17 cellular contexts compared by ENCODE assay signal in genomic region chr14:103556976-103557758, GRCh38. TPM values are rescaled to one million over a fixed set of nuclear protein-coding genes. Genes with fewer than 3 reads are reported as not detected.
A peak's percentile ranks its signal among the peaks of the same experiment; 100 is the strongest.
DNase-seq lines count a peak whose midpoint lies in the region; ATAC-seq, FAIRE-seq and TF ChIP-seq lines count a peak whose summit lies in the region.
"Had no signal": no experiment of that assay in that cellular context is flagged by ENCODE, and none has a peak within 500 bp of the region (broad histone marks: within the 10 kb centered on the region; RNA-seq: fewer than 3 reads in every experiment).

No MANE protein-coding gene starts in this region.

- H2AK5ac ChIP-seq in neuronal stem cell (ENCODE audit: low read depth, low read length): no peak overlapping the region

- H4K8ac ChIP-seq in neuronal stem cell (ENCODE audit: low read depth, low read length): no peak overlapping the region

- H3K18ac ChIP-seq in neuronal stem cell (ENCODE audit: low read length): no peak overlapping the region

- TF ChIP-seq CTCF in keratinocyte (optimal IDR thresholded peaks at IDR 0.05 in 1 of 3, IDR thresholded peaks at IDR 0.05 in 1 of 3, conservative IDR thresholded peaks at IDR 0.05 in 1 of 3; ENCODE audit: extremely low read depth in 1 of 3, insufficient read depth in 2 of 3, low read length in 3 of 3) (no peak), GM13976 (IDR thresholded peaks at IDR 0.05; ENCODE audit: borderline replicate concordance, control extremely low read depth, extremely low read depth, insufficient read depth, missing control alignments) (no peak)

- H3K4me1 ChIP-seq in keratinocyte (ENCODE audit: control insufficient read depth, extremely low read depth, insufficient read depth, low read length): peaks cover 15% of the 10 kb centered on the region
- H3K4me1 ChIP-seq in stomach smooth muscle (ENCODE audit: control insufficient read depth, insufficient read depth, low read length): peaks cover 67% of the 10 kb centered on the region
- peaks cover 5 to 12% of the 10 kb centered on the region in 2 donors for H3K4me1 ChIP-seq in neuronal stem cell (ENCODE audit: control insufficient read depth in 2 of 2, insufficient read depth in 1 of 2, low read depth in 1 of 2, low read length in 2 of 2)

- H3K27me3 ChIP-seq in keratinocyte (ENCODE audit: control insufficient read depth, extremely low read depth, insufficient read depth, low read length): no peaks in the 10 kb centered on the region
- no peaks in the 10 kb centered on the region for H3K27me3 ChIP-seq in stomach smooth muscle (ENCODE audit: control insufficient read depth in 1 of 2, insufficient read depth in 2 of 2, low read length in 2 of 2)
- H3K27me3 ChIP-seq in neuronal stem cell (ENCODE audit: control insufficient read depth in 3 of 3, insufficient read depth in 3 of 3, low read depth in 1 of 3, low read length in 3 of 3): no peaks in the 10 kb centered on the region
- H3K27me3 ChIP-seq: brain microvascular endothelial cell had no signal

- H3K23ac ChIP-seq in neuronal stem cell (ENCODE audit: low read depth, low read length, poor library complexity): no peak overlapping the region

- no peak for FAIRE-seq in keratinocyte (lab: Jason Lieb, UNC)
- FAIRE-seq: GM18507 had no signal

- dilution Hi-C loops in keratinocyte (cut with MboI; ENCODE audit: extremely low pct_ligation_motif_present, low sequenced_read_pairs): no loop called here

- H3K27ac Mint-ChIP-seq in activated T-cell treated with anti-CD3 and anti-CD28 coated beads, Interleukin-2, amount 50 U/mL, for 24 hours: peak overlapping the region; percentile 1
- peak overlapping the region; percentile 52 for H3K27ac Mint-ChIP-seq in activated T-helper 17 cell treated with anti-CD3 and anti-CD28 coated beads, Interleukin-2, amount 50 U/mL, for 72 hours
- H3K27ac Mint-ChIP-seq: activated T-helper 1 cell treated with anti-CD3 and anti-CD28 coated beads, Interleukin-12 subunit alpha, Interleukin-12 subunit beta, Interleukin-2, Interleukin-4 antibody, amounts not matched to agents 30 ng/mL and 10 ng/mL and 1 ng/mL, durations not matched to agents 14 hours and 24 hours and 36 hours; endodermal cell had no signal

- H3K79me1 ChIP-seq in neuronal stem cell (ENCODE audit: low read depth, low read length): peaks cover 12% of the 10 kb centered on the region

- no peaks in the 10 kb centered on the region for H3K9me3 ChIP-seq in keratinocyte (ENCODE audit: control insufficient read depth, low read depth, low read length)
- no peaks in the 10 kb centered on the region for H3K9me3 ChIP-seq in stomach smooth muscle (ENCODE audit: control insufficient read depth in 2 of 2, low read length in 2 of 2)
- H3K9me3 ChIP-seq in neuronal stem cell (replicated peaks in 1 of 2; ENCODE audit: control insufficient read depth in 2 of 2, insufficient read depth in 1 of 2, low read depth in 1 of 2, low read length in 2 of 2): no peaks in the 10 kb centered on the region
- H3K9me3 ChIP-seq: HAP-1 had no signal

- H3K9me3 Mint-ChIP-seq in activated T-cell treated with anti-CD3 and anti-CD28 coated beads, Interleukin-2, amount 50 U/mL, for 24 hours: no peaks in the 10 kb centered on the region
- no peaks in the 10 kb centered on the region for H3K9me3 Mint-ChIP-seq in activated T-helper 17 cell treated with anti-CD3 and anti-CD28 coated beads, Interleukin-2, amount 50 U/mL, for 72 hours
- H3K9me3 Mint-ChIP-seq: activated T-helper 1 cell treated with anti-CD3 and anti-CD28 coated beads, Interleukin-12 subunit alpha, Interleukin-12 subunit beta, Interleukin-2, Interleukin-4 antibody, amounts not matched to agents 30 ng/mL and 10 ng/mL and 1 ng/mL, durations not matched to agents 14 hours and 24 hours and 36 hours; CD8-positive, alpha-beta memory T cell; endodermal cell; naive thymus-derived CD4-positive, alpha-beta T cell had no signal

- no peaks in the 10 kb centered on the region for H3K27me3 Mint-ChIP-seq in activated T-cell treated with anti-CD3 and anti-CD28 coated beads, Interleukin-2, amount 50 U/mL, for 24 hours
- no peaks in the 10 kb centered on the region for H3K27me3 Mint-ChIP-seq in activated T-helper 17 cell treated with anti-CD3 and anti-CD28 coated beads, Interleukin-2, amount 50 U/mL, for 72 hours
- H3K27me3 Mint-ChIP-seq: CD8-positive, alpha-beta memory T cell; naive thymus-derived CD4-positive, alpha-beta T cell had no signal

- no peak overlapping the region for H2BK5ac ChIP-seq in neuronal stem cell (ENCODE audit: low read length)

- no peak overlapping the region for H2BK15ac ChIP-seq in neuronal stem cell (ENCODE audit: low read length)

- peaks cover 59% of the 10 kb centered on the region for H3K4me1 Mint-ChIP-seq in activated T-cell treated with anti-CD3 and anti-CD28 coated beads, Interleukin-2, amount 50 U/mL, for 24 hours (ENCODE audit: low read depth)
- peaks cover 19% of the 10 kb centered on the region for H3K4me1 Mint-ChIP-seq in activated T-helper 17 cell treated with anti-CD3 and anti-CD28 coated beads, Interleukin-2, amount 50 U/mL, for 72 hours

- no peak overlapping the region for H3K14ac ChIP-seq in neuronal stem cell (ENCODE audit: low read length)

- ATAC-seq in activated T-helper 17 cell treated with anti-CD3 and anti-CD28 coated beads, Interleukin-2, amount 50 U/mL, for 72 hours (replicated peaks): no peak
- no peak for ATAC-seq in GM21447 (IDR thresholded peaks at IDR 0.05; ENCODE audit: unreplicated experiment)
- ATAC-seq: naive thymus-derived CD4-positive, alpha-beta T cell had no signal

- DNase-seq in activated T-cell treated with anti-CD3 and anti-CD28 coated beads, Interleukin-2, amount 50 U/mL, for 24 hours: no peak
- DNase-seq in activated T-cell treated with anti-CD3 and anti-CD28 coated beads for 4 hours (no peak), keratinocyte (ENCODE audit: low read depth, low spot score) (no peak), GM13976 (ENCODE audit: low spot score) (no peak), neuronal stem cell (ENCODE audit: low spot score) (no peak)
- DNase-seq: brain microvascular endothelial cell; CD8-positive, alpha-beta memory T cell; endodermal cell; head of caudate nucleus; naive thymus-derived CD4-positive, alpha-beta T cell had no signal

- H2AFZ ChIP-seq in keratinocyte (ENCODE audit: control insufficient read depth, low read length): no peak overlapping the region
- no peak overlapping the region for H2AFZ ChIP-seq in neuronal stem cell (ENCODE audit: low read length)

- peaks cover 65% of the 10 kb centered on the region for H3K79me2 ChIP-seq in keratinocyte (ENCODE audit: control insufficient read depth, insufficient read depth, low read length)

- no peak overlapping the region for H2BK12ac ChIP-seq in neuronal stem cell (ENCODE audit: low read length)

- no peak overlapping the region for H3K4ac ChIP-seq in neuronal stem cell (ENCODE audit: low read length)

- H3K36me3 ChIP-seq in keratinocyte (ENCODE audit: control insufficient read depth in 2 of 2, extremely low read depth in 1 of 2, insufficient read depth in 2 of 2, low read length in 2 of 2) (peaks cover 12 to 13% of the 10 kb centered on the region in 2 experiments), stomach smooth muscle (ENCODE audit: control insufficient read depth in 2 of 2, insufficient read depth in 2 of 2, low read length in 2 of 2) (peaks cover 13 to 20% of the 10 kb centered on the region in 2 donors), neuronal stem cell (replicated peaks in 1 of 2; ENCODE audit: control insufficient read depth in 2 of 2, insufficient read depth in 2 of 2, low read length in 2 of 2) (peaks cover 8 to 51% of the 10 kb centered on the region in 2 donors)

- H3K4me3 ChIP-seq in keratinocyte (ENCODE audit: control insufficient read depth in 2 of 3, extremely low read depth in 1 of 3, insufficient read depth in 2 of 3, low read depth in 1 of 3, low read length in 3 of 3) (no peak overlapping the region), stomach smooth muscle (ENCODE audit: low read length in 2 of 2) (peak overlapping the region in 1 of 2 donors; percentile 49), neuronal stem cell (ENCODE audit: low read length in 2 of 2) (no peak overlapping the region)
- H3K4me3 ChIP-seq: HAP-1, skin epidermis had no signal

- no CpG with 5 or more reads among the region's 15 CpGs for WGBS in neuronal stem cell (ENCODE audit: extremely low coverage in 2 of 2, insufficient read length in 2 of 2, insufficient replicate concordance in 1 of 2), 2 donors

- H3K36me3 Mint-ChIP-seq in activated T-cell treated with anti-CD3 and anti-CD28 coated beads, Interleukin-2, amount 50 U/mL, for 24 hours (ENCODE audit: low read depth): peaks cover 66% of the 10 kb centered on the region
- peaks cover 70% of the 10 kb centered on the region for H3K36me3 Mint-ChIP-seq in activated T-helper 17 cell treated with anti-CD3 and anti-CD28 coated beads, Interleukin-2, amount 50 U/mL, for 72 hours (ENCODE audit: low read depth)

- peaks cover 12% of the 10 kb centered on the region for H4K20me1 ChIP-seq in keratinocyte (ENCODE audit: control insufficient read depth, extremely low read depth, insufficient read depth, low read length)

- no peak overlapping the region for H3K4me3 Mint-ChIP-seq in activated T-cell treated with anti-CD3 and anti-CD28 coated beads, Interleukin-2, amount 50 U/mL, for 24 hours
- no peak overlapping the region for H3K4me3 Mint-ChIP-seq in activated T-helper 17 cell treated with anti-CD3 and anti-CD28 coated beads, Interleukin-2, amount 50 U/mL, for 72 hours
- H3K4me3 Mint-ChIP-seq: activated T-helper 1 cell treated with anti-CD3 and anti-CD28 coated beads, Interleukin-12 subunit alpha, Interleukin-12 subunit beta, Interleukin-2, Interleukin-4 antibody, amounts not matched to agents 30 ng/mL and 10 ng/mL and 1 ng/mL, durations not matched to agents 14 hours and 24 hours and 36 hours; endodermal cell had no signal

- H3K4me2 ChIP-seq in keratinocyte (ENCODE audit: control insufficient read depth, extremely low read depth, insufficient read depth, low read depth, low read length) (peak overlapping the region; percentile 9), neuronal stem cell (ENCODE audit: insufficient read depth, low read length, poor library complexity, severe bottlenecking) (no peak overlapping the region)

- in situ Hi-C loops in GM13976 (cut with MboI; ENCODE audit: low sequenced_read_pairs, unreplicated experiment): loop anchor here (5.0 kb wide), 1 partner anchor 40 kb away; no protein-coding TSS in a partner anchor

- H3K27ac ChIP-seq in keratinocyte (ENCODE audit: control insufficient read depth, insufficient read depth, low read length) (no peak overlapping the region), stomach smooth muscle (ENCODE audit: low read length) (peak overlapping the region; percentile 58), neuronal stem cell (replicated peaks; ENCODE audit: low read length) (no peak overlapping the region)
- H3K27ac ChIP-seq: brain microvascular endothelial cell had no signal

- no peak overlapping the region for H3K9ac ChIP-seq in keratinocyte (ENCODE audit: control insufficient read depth, extremely low read depth, insufficient read depth, low read length)
- peak overlapping the region in 1 of 2 donors; percentile 42 for H3K9ac ChIP-seq in stomach smooth muscle (ENCODE audit: low read length in 2 of 2)
- H3K9ac ChIP-seq in neuronal stem cell (ENCODE audit: low read depth, low read length, poor library complexity): no peak overlapping the region

- H4K91ac ChIP-seq in neuronal stem cell (ENCODE audit: low read depth, low read length, poor library complexity): no peak overlapping the region

- H3K9me1 ChIP-seq in keratinocyte (ENCODE audit: control insufficient read depth, extremely low read depth, insufficient read depth, low read length): peaks cover 6% of the 10 kb centered on the region

- no peak overlapping the region for H2BK120ac ChIP-seq in neuronal stem cell (ENCODE audit: low read depth, low read length)

RNA-seq across cellular contexts. Expression of gene BAG5, which starts 5.3 kb away (rescaled TPM):
- 10 to 100 TPM; 21.0 to 33.2 TPM for total RNA-seq in activated T-helper 17 cell treated with anti-CD3 and anti-CD28 coated beads, Interleukin-2, amount 50 U/mL, for 72 hours
- polyA plus RNA-seq in keratinocyte: 6.9 to 14.4 TPM (median 13.8 TPM) in 3 replicates
- polyA plus RNA-seq in keratinocyte (2011; ENCODE audit: low read depth): 120 TPM
- polyA plus RNA-seq in keratinocyte (2011; cell fraction: cytosol; rRNA removed): 9.5 and 14.2 TPM in 2 replicates
- 16.5 and 19.6 TPM in 2 replicates for polyA plus RNA-seq in keratinocyte (2011; cell fraction: nucleus; rRNA removed)
- polyA plus RNA-seq in keratinocyte (2012; ENCODE audit: low replicate concordance): 20.1 and 21.2 TPM in 2 replicates
- 9.9 to 18.6 TPM (median 13.9 TPM) in 3 replicates for polyA minus RNA-seq in keratinocyte
- 12.7 TPM for polyA minus RNA-seq in keratinocyte (2011; cell fraction: cytosol; rRNA and poly(A)+ RNA removed)
- 9.3 and 17.5 TPM in 2 replicates for polyA minus RNA-seq in keratinocyte (2011; cell fraction: nucleus; rRNA and poly(A)+ RNA removed)
- 11.7 TPM for polyA plus RNA-seq in neuronal stem cell (2013, experiment 1 of 2)
- polyA plus RNA-seq in neuronal stem cell (2013, experiment 2 of 2): 11.8 TPM

RNA-seq across cellular contexts. Expression of gene COA8, which starts 5.6 kb away (rescaled TPM):
- total RNA-seq in activated T-helper 17 cell treated with anti-CD3 and anti-CD28 coated beads, Interleukin-2, amount 50 U/mL, for 72 hours: 10 to 100 TPM; 30.9 to 39.9 TPM
- 20.6 to 26.1 TPM (median 24.8 TPM) in 3 replicates for polyA plus RNA-seq in keratinocyte
- polyA plus RNA-seq in keratinocyte (2011; ENCODE audit: low read depth): 35.0 TPM
- 19.4 and 29.1 TPM in 2 replicates for polyA plus RNA-seq in keratinocyte (2011; cell fraction: cytosol; rRNA removed)
- polyA plus RNA-seq in keratinocyte (2011; cell fraction: nucleus; rRNA removed): 7.3 and 7.4 TPM in 2 replicates
- polyA plus RNA-seq in keratinocyte (2012; ENCODE audit: low replicate concordance): 43.4 and 43.6 TPM in 2 replicates
- 5.1 to 8.4 TPM (median 7.2 TPM) in 3 replicates for polyA minus RNA-seq in keratinocyte
- polyA minus RNA-seq in keratinocyte (2011; cell fraction: cytosol; rRNA and poly(A)+ RNA removed): 14.8 TPM
- 3.4 and 8.8 TPM in 2 replicates for polyA minus RNA-seq in keratinocyte (2011; cell fraction: nucleus; rRNA and poly(A)+ RNA removed)
- 45.8 TPM for polyA plus RNA-seq in neuronal stem cell (2013, experiment 1 of 2)
- polyA plus RNA-seq in neuronal stem cell (2013, experiment 2 of 2): 47.5 TPM

RNA-seq across cellular contexts. Expression of gene TRMT61A, which starts 28.2 kb away (rescaled TPM):
- 10 to 100 TPM in 1 of 2 donors, 1 to 10 TPM in 1; 7.0 to 17.2 TPM for total RNA-seq in activated T-helper 17 cell treated with anti-CD3 and anti-CD28 coated beads, Interleukin-2, amount 50 U/mL, for 72 hours
- polyA plus RNA-seq in keratinocyte: 4.4 to 8.9 TPM (median 5.9 TPM) in 3 replicates
- 0.64 TPM for polyA plus RNA-seq in keratinocyte (2011; ENCODE audit: low read depth)
- polyA plus RNA-seq in keratinocyte (2011; cell fraction: cytosol; rRNA removed): 3.7 and 9.9 TPM in 2 replicates
- 8.1 and 10.7 TPM in 2 replicates for polyA plus RNA-seq in keratinocyte (2011; cell fraction: nucleus; rRNA removed)
- polyA plus RNA-seq in keratinocyte (2012; ENCODE audit: low replicate concordance): 5.2 and 10.0 TPM in 2 replicates
- 2.1 to 5.0 TPM (median 3.2 TPM) in 3 replicates for polyA minus RNA-seq in keratinocyte
- 8.8 TPM for polyA minus RNA-seq in keratinocyte (2011; cell fraction: cytosol; rRNA and poly(A)+ RNA removed)
- 5.4 and 6.7 TPM in 2 replicates for polyA minus RNA-seq in keratinocyte (2011; cell fraction: nucleus; rRNA and poly(A)+ RNA removed)
- polyA plus RNA-seq in neuronal stem cell (2013, experiment 1 of 2): 2.1 TPM
- polyA plus RNA-seq in neuronal stem cell (2013, experiment 2 of 2): 2.2 TPM

RNA-seq across cellular contexts. Expression of gene CKB, which starts 34.5 kb away (rescaled TPM):
- 10 to 100 TPM in 1 of 2 donors, 1 to 10 TPM in 1; 4.5 to 13.4 TPM for total RNA-seq in activated T-helper 17 cell treated with anti-CD3 and anti-CD28 coated beads, Interleukin-2, amount 50 U/mL, for 72 hours
- 8.2 to 60.7 TPM (median 10.0 TPM) in 3 replicates for polyA plus RNA-seq in keratinocyte
- polyA plus RNA-seq in keratinocyte (2011; ENCODE audit: low read depth): 94.1 TPM
- polyA plus RNA-seq in keratinocyte (2011; cell fraction: cytosol; rRNA removed): 15.4 and 80.5 TPM in 2 replicates
- 49.1 and 79.4 TPM in 2 replicates for polyA plus RNA-seq in keratinocyte (2011; cell fraction: nucleus; rRNA removed)
- polyA plus RNA-seq in keratinocyte (2012; ENCODE audit: low replicate concordance): 16.1 and 59.8 TPM in 2 replicates
- polyA minus RNA-seq in keratinocyte: 4.6 to 13.7 TPM (median 11.2 TPM) in 3 replicates
- polyA minus RNA-seq in keratinocyte (2011; cell fraction: cytosol; rRNA and poly(A)+ RNA removed): 58.3 TPM
- polyA minus RNA-seq in keratinocyte (2011; cell fraction: nucleus; rRNA and poly(A)+ RNA removed): 7.6 and 11.1 TPM in 2 replicates
- 418 TPM for polyA plus RNA-seq in neuronal stem cell (2013, experiment 1 of 2)
- polyA plus RNA-seq in neuronal stem cell (2013, experiment 2 of 2): 412 TPM
